8 cellular contexts compared by ENCODE assay signal in the genomic region with DNA sequence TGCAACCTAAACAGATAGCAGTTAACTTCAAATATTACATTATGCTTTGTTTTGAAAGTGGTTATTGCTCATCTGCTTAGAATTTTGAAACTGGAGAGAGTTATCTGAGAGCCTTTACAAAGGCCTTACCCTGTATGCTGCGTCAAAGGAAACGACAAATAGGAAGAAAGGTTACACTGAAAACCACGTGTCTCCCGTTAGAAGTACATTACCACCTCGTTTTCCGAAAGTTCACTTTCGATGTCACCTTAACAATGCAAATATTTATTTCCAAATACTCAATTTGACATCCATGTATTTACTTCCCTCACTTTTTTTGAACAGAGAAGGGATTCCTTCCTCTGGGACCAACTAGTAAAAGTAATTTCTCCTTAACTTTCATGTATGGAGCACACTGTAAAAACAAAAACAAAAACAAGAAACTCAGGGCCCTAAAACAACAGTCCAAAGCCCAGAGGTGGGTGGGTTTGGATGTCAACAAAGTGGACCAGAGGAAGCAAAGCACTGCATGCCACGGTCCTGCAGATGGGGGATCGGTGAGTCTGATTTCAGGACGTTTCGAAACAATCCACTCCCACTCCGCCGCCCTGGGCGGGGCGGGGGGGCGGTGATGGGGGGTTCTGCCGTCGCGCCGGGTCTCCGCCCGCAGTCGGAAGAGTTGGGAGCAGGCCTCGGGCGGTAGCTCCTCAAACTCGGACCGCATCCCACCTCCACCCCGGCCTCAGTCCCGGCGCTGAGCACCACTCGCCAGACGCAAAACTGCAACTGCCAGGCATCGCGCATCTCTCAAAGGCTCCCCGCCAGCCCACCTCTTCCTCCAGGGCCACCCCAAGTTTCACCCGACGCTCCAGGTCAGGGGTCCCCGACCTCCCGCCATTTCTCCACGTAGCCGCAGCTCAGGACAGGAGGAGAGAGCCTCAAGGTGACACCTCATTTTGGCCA. TPM values are rescaled to one million over a fixed set of nuclear protein-coding genes. Genes with fewer than 3 reads are reported as not detected.
DNase-seq lines count a peak whose midpoint lies in the region; ATAC-seq, FAIRE-seq and TF ChIP-seq lines count a peak whose summit lies in the region.

No MANE protein-coding gene starts in this region.

- ATAC-seq in CD8-positive, alpha-beta T cell: peak; percentile 30
- ATAC-seq in GM19455 (IDR thresholded peaks at IDR 0.05; ENCODE audit: unreplicated experiment) (peak; percentile 19), T-cell (replicated peaks in 1 of 4) (peak; percentile 10 to 36 (median 13)), HG03097 (IDR thresholded peaks at IDR 0.05; ENCODE audit: low FRiP score, unreplicated experiment) (no peak)

- H3K9me3 Mint-ChIP-seq in CD8-positive, alpha-beta T cell: no peaks in the 10 kb centered on the region
- H3K9me3 Mint-ChIP-seq in T-cell: peaks cover 0 to 4% (median 0%) of the 10 kb centered on the region in 3 donors

- DNase-seq in CD8-positive, alpha-beta T cell: peak; percentile 40 to 78 (median 60)
- DNase-seq in HTR-8/SVneo (ENCODE audit: insufficient read length, low spot score): peak; percentile 52
- DNase-seq in T-cell: peak; percentile 31 to 68 (median 50)
- DNase-seq in amniotic epithelial cell (ENCODE audit: low read depth): peak; percentile 88
- DNase-seq in right atrium auricular region (ENCODE audit: low spot score): peak; percentile 63
- peak; percentile 32 for DNase-seq in renal cortical epithelial cell (ENCODE audit: low read depth)

- peak overlapping the region; percentile 78 for H3K4me3 ChIP-seq in CD8-positive, alpha-beta T cell (ENCODE audit: low read depth, low read length)
- peak overlapping the region; percentile 60 to 90 for H3K4me3 ChIP-seq in right atrium auricular region

- no peaks in the 10 kb centered on the region for H3K9me3 ChIP-seq in CD8-positive, alpha-beta T cell (ENCODE audit: low read length)
- no peaks in the 10 kb centered on the region for H3K9me3 ChIP-seq in right atrium auricular region

- peak; percentile 33 for FAIRE-seq in HTR-8/SVneo (lab: Jason Lieb, UNC)

- intact Hi-C loops in CD8-positive, alpha-beta T cell (cut with DNase I, micrococcal nuclease): loop anchor here (1.0 to 10.0 kb wide), 5 partner anchors 129 to 599 kb away; a partner anchor contains a TSS

- TF ChIP-seq CTCF in CD8-positive, alpha-beta T cell (IDR thresholded peaks at IDR 0.05): no peak
- TF ChIP-seq CTCF in right atrium auricular region (IDR thresholded peaks at IDR 0.05): no peak

- peak overlapping the region; percentile 97 for H3K27ac Mint-ChIP-seq in CD8-positive, alpha-beta T cell
- peak overlapping the region; percentile 95 to 97 for H3K27ac Mint-ChIP-seq in T-cell

- H3K4me1 Mint-ChIP-seq in CD8-positive, alpha-beta T cell (ENCODE audit: low read depth): peaks cover 56% of the 10 kb centered on the region
- peaks cover 54 to 55% (median 55%) of the 10 kb centered on the region in 3 donors for H3K4me1 Mint-ChIP-seq in T-cell

- H3K36me3 ChIP-seq in CD8-positive, alpha-beta T cell (ENCODE audit: insufficient read depth, low read length): no peaks in the 10 kb centered on the region
- H3K36me3 ChIP-seq in right atrium auricular region: no peaks in the 10 kb centered on the region

- no peaks in the 10 kb centered on the region for H3K27me3 Mint-ChIP-seq in CD8-positive, alpha-beta T cell (ENCODE audit: low read depth)
- no peaks in the 10 kb centered on the region for H3K27me3 Mint-ChIP-seq in T-cell

- CTCF ChIA-PET in CD8-positive, alpha-beta T cell (lab: Charles Lee): no interaction called here
- CTCF ChIA-PET in T-cell (lab: Charles Lee): interaction anchor here in 1 of 2 donors (0.5 kb wide), 1 partner anchor 1210 kb away, joined by 4 read pairs; no protein-coding TSS in a partner anchor

- peak overlapping the region; percentile 91 for H3K4me3 Mint-ChIP-seq in CD8-positive, alpha-beta T cell
- H3K4me3 Mint-ChIP-seq in T-cell: peak overlapping the region; percentile 92 to 97 (median 95)

- H3K4me1 ChIP-seq in CD8-positive, alpha-beta T cell (ENCODE audit: insufficient read depth, low read length): peaks cover 42% of the 10 kb centered on the region
- peaks cover 0 to 15% of the 10 kb centered on the region in 2 donors for H3K4me1 ChIP-seq in right atrium auricular region

- no peaks in the 10 kb centered on the region for H3K27me3 ChIP-seq in CD8-positive, alpha-beta T cell (ENCODE audit: insufficient read depth, low read length)
- no peaks in the 10 kb centered on the region for H3K27me3 ChIP-seq in right atrium auricular region

- peak overlapping the region; percentile 96 for H3K27ac ChIP-seq in CD8-positive, alpha-beta T cell (ENCODE audit: low read depth, low read length)
- peak overlapping the region; percentile 92 to 97 for H3K27ac ChIP-seq in right atrium auricular region

- POLR2A ChIA-PET in CD8-positive, alpha-beta T cell (lab: Charles Lee): interaction anchor here (1.0 to 3.3 kb wide), 7 partner anchors 11 to 1195 kb away, joined by 3 to 22 read pairs (median 4); a partner anchor contains a TSS
- POLR2A ChIA-PET in T-cell (lab: Charles Lee): interaction anchor here in 1 of 2 donors (0.8 kb wide), 1 partner anchor 619 kb away, joined by 3 read pairs; no protein-coding TSS in a partner anchor

- H3K36me3 Mint-ChIP-seq in CD8-positive, alpha-beta T cell: peaks cover 20% of the 10 kb centered on the region
- peaks cover 17% of the 10 kb centered on the region for H3K36me3 Mint-ChIP-seq in T-cell

RNA-seq across cellular contexts. Expression of a gene that starts 0.8 kb away (rescaled TPM):
- 10 to 100 TPM; 34.0 to 34.7 TPM for total RNA-seq in CD8-positive, alpha-beta T cell
- total RNA-seq in T-cell: 10 to 100 TPM; 49.6 to 53.4 (median 51.6) TPM
- total RNA-seq in right atrium auricular region: 1 to 10 TPM; 7.9 to 9.6 TPM
- 65.2 and 68.2 TPM in 2 replicates for total RNA-seq in renal cortical epithelial cell

RNA-seq across cellular contexts. Expression of a gene that starts 10.2 kb away (rescaled TPM):
- under 1 TPM; 0.33 to 0.92 TPM for total RNA-seq in CD8-positive, alpha-beta T cell
- total RNA-seq in T-cell (1 to 10 TPM in 4 of 5 donors, under 1 TPM in 1; 0.79 to 1.5 (median 1.3) TPM), right atrium auricular region (under 1 TPM; 0.20 to 0.63 TPM), renal cortical epithelial cell (0.17 and 1.8 TPM in 2 replicates)

Comparison
In these comparisons a context has a peak if more than half of its experiments do, and no peak if none do; other contexts are left out.
1. DNase-seq: peak in every context shown above with its lines; median percentile 88 in amniotic epithelial cell; 63 in right atrium auricular region; 60 in CD8-positive, alpha-beta T cell; 52 in HTR-8/SVneo; 50 in T-cell; 32 in renal cortical epithelial cell.